In the genomic region with DNA sequence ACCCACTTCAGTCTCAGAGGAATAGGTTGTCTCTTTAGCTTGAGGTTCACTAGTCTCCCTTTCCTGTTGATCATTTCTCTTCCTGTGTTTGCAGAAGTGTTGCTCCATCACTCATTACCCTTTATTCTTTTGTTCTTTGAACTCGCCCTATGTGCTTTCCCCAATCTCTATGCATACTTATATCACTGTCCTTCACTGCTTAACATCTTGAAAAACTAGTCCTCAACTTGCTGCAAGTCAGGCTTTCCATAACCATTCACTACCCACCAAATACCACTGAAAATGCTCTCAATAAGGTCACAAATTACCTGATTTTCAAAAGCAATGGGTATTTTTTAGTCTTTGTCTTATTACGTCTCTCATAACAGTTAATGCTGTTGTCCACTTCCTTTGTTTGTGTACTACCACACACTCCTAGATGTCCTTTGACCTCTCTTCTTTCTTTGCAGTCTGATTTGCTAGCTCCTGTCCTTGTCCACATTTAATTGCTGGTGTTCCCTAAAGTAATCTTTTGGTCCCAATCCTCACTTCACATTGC, we compare ENCODE assay signal across 17 cellular contexts.
"Had no signal": no experiment of that assay in that cellular context is flagged by ENCODE, and none has a peak within 500 bp of the region (broad histone marks: within the 10 kb centered on the region; RNA-seq: fewer than 3 reads in every experiment).

No MANE protein-coding gene starts in this region.

- H3K9me3 ChIP-seq: thyroid gland had no signal

- H3K27ac Mint-ChIP-seq: activated naive CD8-positive, alpha-beta T cell; brain; stimulated activated naive B cell treated with anti-CD40 and anti-IgM and Interleukin-4, amounts not matched to agents 10 μg/mL and 1 μg/mL and 100 μg/mL, for 72 hours; WTC11 had no signal

- H3K27me3 ChIP-seq: dorsolateral prefrontal cortex, thyroid gland had no signal

- H3K27me3 Mint-ChIP-seq: activated CD4-positive, alpha-beta T cell treated with anti-CD3 and anti-CD28 coated beads, Interleukin-2, amount 10 ng/mL, durations not matched to agents 7 days and 5 days; activated naive CD8-positive, alpha-beta T cell; brain had no signal

- H3K27ac ChIP-seq: dorsolateral prefrontal cortex, thyroid gland had no signal

- H3K9me3 Mint-ChIP-seq: activated CD4-positive, alpha-beta T cell treated with anti-CD3 and anti-CD28 coated beads, Interleukin-2, amount 10 ng/mL, durations not matched to agents 7 days and 5 days; activated T-helper 1 cell treated with anti-CD3 and anti-CD28 coated beads, Interleukin-12 subunit alpha, Interleukin-12 subunit beta, Interleukin-2, Interleukin-4 antibody, amounts not matched to agents 30 ng/mL and 10 ng/mL and 1 ng/mL, durations not matched to agents 14 hours and 24 hours and 36 hours; brain; stimulated activated naive B cell treated with anti-CD40 and anti-IgM and Interleukin-4, amounts not matched to agents 10 μg/mL and 1 μg/mL and 100 μg/mL, for 72 hours; T-helper 2 cell treated with Interferon-gamma antibody and Interleukin-4, amounts not matched to agents 5 μg/mL and 100 μg/mL, for 36 hours had no signal

- H3K4me1 ChIP-seq: thyroid gland had no signal

- H3K4me3 ChIP-seq: dorsolateral prefrontal cortex, thyroid gland had no signal

- DNase-seq: activated CD4-positive, alpha-beta T cell treated with anti-CD3 and anti-CD28 coated beads, Interleukin-2, amount 10 ng/mL, durations not matched to agents 7 days and 5 days; activated T-cell treated with anti-CD3 and anti-CD28 coated beads for 4 hours; anterior cingulate cortex; caudate nucleus; dorsolateral prefrontal cortex; islet precursor cell; mammary epithelial cell; midbrain; occipital lobe; posterior cingulate gyrus; stimulated activated naive B cell treated with anti-CD40 and anti-IgM and Interleukin-4, amounts not matched to agents 10 μg/mL and 1 μg/mL and 100 μg/mL, for 72 hours; thyroid gland had no signal

- ATAC-seq: stimulated activated naive B cell treated with anti-CD40 and anti-IgM and Interleukin-4, amounts not matched to agents 10 μg/mL and 1 μg/mL and 100 μg/mL, for 72 hours; WTC11 had no signal

- H3K4me3 Mint-ChIP-seq: activated CD4-positive, alpha-beta T cell treated with anti-CD3 and anti-CD28 coated beads, Interleukin-2, amount 10 ng/mL, durations not matched to agents 7 days and 5 days; brain; stimulated activated naive B cell treated with anti-CD40 and anti-IgM and Interleukin-4, amounts not matched to agents 10 μg/mL and 1 μg/mL and 100 μg/mL, for 72 hours; T-helper 2 cell treated with Interferon-gamma antibody and Interleukin-4, amounts not matched to agents 5 μg/mL and 100 μg/mL, for 36 hours; WTC11 had no signal

- H3K4me1 Mint-ChIP-seq: brain had no signal
